8 cellular contexts compared by ENCODE assay signal in genomic region chr1:3898994-3899775, GRCh38. TPM values are rescaled to one million over a fixed set of nuclear protein-coding genes. Genes with fewer than 3 reads are reported as not detected.
DNase-seq lines count a peak whose midpoint lies in the region; ATAC-seq and TF ChIP-seq lines count a peak whose summit lies in the region.

No MANE protein-coding gene starts in this region.

- peak overlapping the region; percentile 92 for H3K4me2 ChIP-seq in PC-3 (ENCODE audit: low read length)
- peak overlapping the region; percentile 94 for H3K4me2 ChIP-seq in neuronal stem cell (ENCODE audit: insufficient read depth, low read length, poor library complexity, severe bottlenecking)

- H2AFZ ChIP-seq in PC-3 (ENCODE audit: low read length) = peak overlapping the region; percentile 95
- H2AFZ ChIP-seq in neuronal stem cell (ENCODE audit: low read length) = peak overlapping the region; percentile 100

- POLR2A ChIA-PET in PC-3 (lab: Charles Lee; ENCODE audit: unreplicated experiment) = no interaction called here

- H4K20me1 ChIP-seq in PC-3 (ENCODE audit: low read length) = peaks cover 39% of the 10 kb centered on the region

- peak overlapping the region; percentile 1 for H3K14ac ChIP-seq in neuronal stem cell (ENCODE audit: low read length)

- peak overlapping the region; percentile 90 for H3K23ac ChIP-seq in neuronal stem cell (ENCODE audit: low read depth, low read length, poor library complexity)

- BruUV-seq in PC-3 (replicated peaks; lab: Mats Ljungman, UMichigan) = no TSS peak

- H3F3A ChIP-seq in PC-3 (ENCODE audit: low read length, unreplicated experiment) = no peaks in the 10 kb centered on the region

- H3K9ac ChIP-seq in PC-3 (ENCODE audit: low read length) (peak overlapping the region; percentile 97), endocrine pancreas (ENCODE audit: control insufficient read depth, insufficient read depth, low read length) (peak overlapping the region; percentile 75), neuronal stem cell (ENCODE audit: low read depth, low read length, poor library complexity) (peak overlapping the region; percentile 89)

- ATAC-seq in PC-3 (no peak), GM18502 (IDR thresholded peaks at IDR 0.05; ENCODE audit: poor library complexity, unreplicated experiment) (no peak), GM18517 (IDR thresholded peaks at IDR 0.05; ENCODE audit: unreplicated experiment) (no peak), HG03139 (IDR thresholded peaks at IDR 0.05; ENCODE audit: unreplicated experiment) (no peak)

- H3K9me2 ChIP-seq in PC-3 (replicated peaks; ENCODE audit: low read length) = no peaks in the 10 kb centered on the region

- peaks cover 12% of the 10 kb centered on the region for H3K36me3 ChIP-seq in PC-3 (ENCODE audit: low read depth, low read length)
- no peaks in the 10 kb centered on the region for H3K36me3 ChIP-seq in endocrine pancreas (ENCODE audit: control insufficient read depth, insufficient read depth, low read length)
- H3K36me3 ChIP-seq in neuronal stem cell (replicated peaks in 1 of 2; ENCODE audit: control insufficient read depth in 2 of 2, insufficient read depth in 2 of 2, low read length in 2 of 2) = peaks cover 6 to 23% of the 10 kb centered on the region in 2 donors

- intact Hi-C loops in PC-3 (cut with micrococcal nuclease) = no loop called here

- H3K27me3 ChIP-seq in PC-3 (ENCODE audit: low read length) (no peaks in the 10 kb centered on the region), endocrine pancreas (ENCODE audit: control insufficient read depth, insufficient read depth, low read length) (no peaks in the 10 kb centered on the region), neuronal stem cell (ENCODE audit: control insufficient read depth in 3 of 3, insufficient read depth in 3 of 3, low read depth in 1 of 3, low read length in 3 of 3) (no peaks in the 10 kb centered on the region)

- H2BK12ac ChIP-seq in neuronal stem cell (ENCODE audit: low read length) = no peak overlapping the region

- H2BK120ac ChIP-seq in neuronal stem cell (ENCODE audit: low read depth, low read length) = no peak overlapping the region

- H3K18ac ChIP-seq in neuronal stem cell (ENCODE audit: low read length) = peak overlapping the region; percentile 97

- H2BK5ac ChIP-seq in neuronal stem cell (ENCODE audit: low read length) = peak overlapping the region; percentile 95

- H3K27ac ChIP-seq in PC-3 (ENCODE audit: low read length) (peak overlapping the region; percentile 85; the same call in 1 of the 2 replicates), neuronal stem cell (replicated peaks; ENCODE audit: low read length) (peak overlapping the region; percentile 98)

- H3K4me3 ChIP-seq in PC-3 (ENCODE audit: low read length) (peak overlapping the region; percentile 80), endocrine pancreas (ENCODE audit: control insufficient read depth, insufficient read depth, low read length) (no peak overlapping the region), neuronal stem cell (ENCODE audit: low read length in 2 of 2) (peak overlapping the region; percentile 82 to 92)

- peak overlapping the region; percentile 99 for H2AK5ac ChIP-seq in neuronal stem cell (ENCODE audit: low read depth, low read length)

- H3K4ac ChIP-seq in neuronal stem cell (ENCODE audit: low read length) = peak overlapping the region; percentile 10

- no peak overlapping the region for H4K8ac ChIP-seq in neuronal stem cell (ENCODE audit: low read depth, low read length)

- no peak overlapping the region for H4K91ac ChIP-seq in neuronal stem cell (ENCODE audit: low read depth, low read length, poor library complexity)

- peaks cover 17% of the 10 kb centered on the region for H3K79me1 ChIP-seq in neuronal stem cell (ENCODE audit: low read depth, low read length)

- WGBS in neuronal stem cell (ENCODE audit: extremely low coverage in 2 of 2, insufficient read length in 2 of 2, insufficient replicate concordance in 1 of 2), 2 donors = no CpG with 5 or more reads among the region's 11 CpGs

- DNase-seq in NOMO-1 treated with DMSO at 0.1 percent for 48 hours (lab: John Stamatoyannopoulos, UW; ENCODE audit: unreplicated experiment) = peak; percentile 30
- DNase-seq in NOMO-1 treated with dmso at 0.1 percent for 144 hours (lab: John Stamatoyannopoulos, UW; ENCODE audit: unreplicated experiment) = no peak
- peak; percentile 40 for DNase-seq in PC-3
- DNase-seq in neuronal stem cell (ENCODE audit: low spot score) = peak; percentile 20

- CTCF ChIA-PET in PC-3 (lab: Charles Lee) = interaction anchor here (0.7 kb wide), 1 partner anchor 121 kb away, joined by 3 read pairs; no protein-coding TSS in a partner anchor

- no peak overlapping the region for H2BK15ac ChIP-seq in neuronal stem cell (ENCODE audit: low read length)

- peaks cover 59% of the 10 kb centered on the region for H3K79me2 ChIP-seq in PC-3 (ENCODE audit: low read length)

- H3K4me1 ChIP-seq in PC-3 (ENCODE audit: insufficient read depth, low read length) = peaks cover 10% of the 10 kb centered on the region
- no peaks in the 10 kb centered on the region for H3K4me1 ChIP-seq in endocrine pancreas (ENCODE audit: control insufficient read depth, insufficient read depth, low read length)
- H3K4me1 ChIP-seq in neuronal stem cell (ENCODE audit: control insufficient read depth in 2 of 2, insufficient read depth in 1 of 2, low read depth in 1 of 2, low read length in 2 of 2) = peaks cover 3 to 4% of the 10 kb centered on the region in 2 donors

- H3K9me3 ChIP-seq in PC-3 (ENCODE audit: low read length) = no peaks in the 10 kb centered on the region
- no peaks in the 10 kb centered on the region for H3K9me3 ChIP-seq in endocrine pancreas (ENCODE audit: control insufficient read depth, low read length)
- peaks cover 0 to 13% of the 10 kb centered on the region in 2 donors for H3K9me3 ChIP-seq in neuronal stem cell (replicated peaks in 1 of 2; ENCODE audit: control insufficient read depth in 2 of 2, insufficient read depth in 1 of 2, low read depth in 1 of 2, low read length in 2 of 2)

- TF ChIP-seq CTCF in PC-3 (conservative IDR thresholded peaks at IDR 0.05; ENCODE audit: low read depth, low read length) = peak; percentile 32

RNA-seq across cellular contexts. Expression of gene C1orf174, which starts 0.9 kb away (rescaled TPM):
- 64.2 and 70.9 TPM in 2 replicates for total RNA-seq in PC-3 (2014; rRNA removed)
- polyA plus RNA-seq in neuronal stem cell (2013, experiment 1 of 2) = 30.3 TPM
- 30.5 TPM for polyA plus RNA-seq in neuronal stem cell (2013, experiment 2 of 2)

RNA-seq across cellular contexts. Expression of gene DFFB, which starts 41.9 kb away (rescaled TPM):
- total RNA-seq in PC-3 (2014; rRNA removed) = 17.1 and 19.6 TPM in 2 replicates
- 6.6 TPM for polyA plus RNA-seq in neuronal stem cell (2013, experiment 1 of 2)
- 7.4 TPM for polyA plus RNA-seq in neuronal stem cell (2013, experiment 2 of 2)

RNA-seq across cellular contexts. Expression of gene CEP104, which starts 42.2 kb away (rescaled TPM):
- total RNA-seq in PC-3 (2014; rRNA removed) = 60.9 and 64.1 TPM in 2 replicates
- polyA plus RNA-seq in neuronal stem cell (2013, experiment 1 of 2) = 12.6 TPM
- 13.2 TPM for polyA plus RNA-seq in neuronal stem cell (2013, experiment 2 of 2)
